In genomic region chrX:98516120-98516519, GRCh38 we compare ENCODE assay signal across 2 cellular contexts.
TF ChIP-seq lines count a peak whose summit lies in the region.

No MANE protein-coding gene starts in this region.

TF ChIP-seq in IMR-90, 13 proteins besides CTCF, POLR2A, EP300 and RAD21:
- TF ChIP-seq ELK1 (IDR thresholded peaks at IDR 0.05; ENCODE audit: borderline replicate concordance, low read depth, low read length) (no peak), CEBPB (IDR thresholded peaks at IDR 0.05; ENCODE audit: low read depth, low read length) (peak; percentile 76), SMC3 (IDR thresholded peaks at IDR 0.05; ENCODE audit: low read depth, low read length) (no peak), MAFK (IDR thresholded peaks at IDR 0.05; ENCODE audit: low read depth, low read length) (no peak), MAZ (IDR thresholded peaks at IDR 0.05; ENCODE audit: borderline replicate concordance, low read depth, low read length) (no peak), BHLHE40 (IDR thresholded peaks at IDR 0.05; ENCODE audit: low read depth, low read length) (no peak), RFX5 (IDR thresholded peaks at IDR 0.05; ENCODE audit: low read depth, low read length) (no peak)

TF ChIP-seq in H1, 55 proteins besides CTCF, POLR2A, EP300 and RAD21:
- TF ChIP-seq CEBPB (IDR thresholded peaks at IDR 0.05; ENCODE audit: low read depth, low read length) (peak; percentile 31; the same call in 1 of the 2 replicates), FOSL1 (IDR thresholded peaks at IDR 0.05; ENCODE audit: insufficient read depth, low read depth, low read length) (no peak)
TF ChIP-seq in H1: peak in this region for 1.
